8 cellular contexts compared by ENCODE assay signal in the genomic region with DNA sequence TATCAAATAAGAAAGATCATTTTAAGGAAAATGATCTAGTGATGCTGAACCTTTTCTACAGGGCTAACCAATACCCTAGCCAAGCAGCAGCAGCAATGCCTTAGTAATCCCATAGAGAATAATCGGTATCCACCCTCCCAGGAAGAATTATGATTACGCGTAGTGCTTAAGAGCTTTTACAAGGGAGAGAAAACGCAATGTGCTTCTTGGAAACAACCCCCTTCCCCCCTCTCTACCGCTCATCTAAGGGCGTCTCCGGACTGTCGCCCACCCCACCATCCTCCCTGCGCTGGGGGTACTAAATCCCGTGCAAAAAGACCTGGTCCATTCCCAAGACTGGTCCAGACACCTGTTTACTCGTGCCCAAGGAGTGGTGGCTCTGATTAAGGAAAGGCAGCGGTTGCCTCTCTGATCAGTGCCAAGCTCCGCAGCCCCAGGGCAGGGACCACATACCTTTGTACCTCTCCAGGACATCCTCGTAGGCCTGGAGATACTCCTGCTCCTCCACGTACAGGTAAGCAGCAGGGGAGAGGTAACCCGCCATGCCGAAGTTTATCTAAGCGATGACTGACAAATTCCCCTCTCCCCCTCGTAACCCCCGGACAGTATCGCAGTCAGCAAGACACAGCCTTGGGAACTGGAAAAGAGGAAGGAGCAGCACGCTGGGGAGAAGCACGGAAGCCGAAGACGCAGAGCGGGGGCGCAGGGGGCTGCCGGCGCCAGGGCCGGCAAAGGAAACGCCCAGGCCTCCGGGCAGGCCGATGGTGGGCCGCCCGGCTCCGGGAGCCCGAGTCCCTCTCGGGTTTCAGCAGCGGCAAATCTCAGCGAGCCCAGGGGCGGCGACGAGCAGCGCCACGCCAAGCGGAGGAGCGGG.
DNase-seq lines count a peak whose midpoint lies in the region; ATAC-seq and TF ChIP-seq lines count a peak whose summit lies in the region.

No MANE protein-coding gene starts in this region.

- ATAC-seq in GM21367 (IDR thresholded peaks at IDR 0.05; ENCODE audit: unreplicated experiment) (peak; percentile 12), lung (ENCODE audit: insufficient read depth, low FRiP score) (peak; percentile 17)

- H3K36me3 ChIP-seq in DOHH2 (ENCODE audit: control insufficient read depth, low read length) (no peaks in the 10 kb centered on the region; the same call in 1 of the 2 replicates), lung (ENCODE audit: control insufficient read depth in 2 of 2, insufficient read depth in 2 of 2, low read length in 2 of 2) (no peaks in the 10 kb centered on the region), thymus (ENCODE audit: control insufficient read depth, insufficient read depth) (no peaks in the 10 kb centered on the region)

- H3K27me3 ChIP-seq in DOHH2 (ENCODE audit: control insufficient read depth, low read length) = no peaks in the 10 kb centered on the region
- no peaks in the 10 kb centered on the region for H3K27me3 ChIP-seq in lung (ENCODE audit: control insufficient read depth, insufficient read depth)
- H3K27me3 ChIP-seq in thymus (ENCODE audit: control insufficient read depth, insufficient read depth) = peaks cover 4% of the 10 kb centered on the region

- no peaks in the 10 kb centered on the region for H3K9me2 ChIP-seq in DOHH2 (replicated peaks; ENCODE audit: control insufficient read depth, low read length)

- H3K9me3 ChIP-seq in DOHH2 (ENCODE audit: control insufficient read depth, insufficient read depth, low read length) = no peaks in the 10 kb centered on the region
- H3K9me3 ChIP-seq in lung (ENCODE audit: control insufficient read depth in 2 of 2, insufficient read depth in 1 of 2, low read length in 1 of 2) = no peaks in the 10 kb centered on the region
- H3K9me3 ChIP-seq in thymus (ENCODE audit: control insufficient read depth) = no peaks in the 10 kb centered on the region

- no peaks in the 10 kb centered on the region for H4K20me1 ChIP-seq in DOHH2 (ENCODE audit: control insufficient read depth, insufficient read depth, low read depth, low read length)

- WGBS in lung, 2 donors = 4 to 7% methylated on average over 35 to 47 of the region's 47 CpGs
- 4% methylated on average over 47 of the region's 47 CpGs for WGBS in thymus

- H3K4me3 ChIP-seq in DOHH2 (ENCODE audit: low read length) (peak overlapping the region; percentile 88), lung (peak overlapping the region; percentile 39), thymus (ENCODE audit: low read length) (peak overlapping the region; percentile 57)

- peak; percentile 44 for DNase-seq in HT1080 (ENCODE audit: low read depth)
- peak; percentile 46 for DNase-seq in SK-N-DZ (ENCODE audit: low spot score)
- DNase-seq in dermis blood vessel endothelial cell = peak; percentile 60
- DNase-seq in lung (ENCODE audit: low spot score) = no peak
- DNase-seq in NCI-H2107 (lab: John Stamatoyannopoulos, UW) = no peak

- 0 out of 2 replicates have a peak, but pooled peaks cover 3% of the 10 kb centered on the region for H3F3A ChIP-seq in DOHH2 (ENCODE audit: control insufficient read depth, insufficient read depth)

- peaks cover 54% of the 10 kb centered on the region for H3K79me2 ChIP-seq in DOHH2 (ENCODE audit: control insufficient read depth, low read length)

- peak overlapping the region; percentile 69 for H3K4me2 ChIP-seq in DOHH2 (ENCODE audit: low read length)

- TF ChIP-seq CTCF in DOHH2 (IDR thresholded peaks at IDR 0.05; ENCODE audit: low read depth, low read length, poor library complexity, severe bottlenecking) (no peak), lung (IDR thresholded peaks at IDR 0.05; ENCODE audit: control extremely low read depth, extremely low read depth) (no peak)

- H3K27ac ChIP-seq in DOHH2 (ENCODE audit: low read depth, low read length) = peak overlapping the region; percentile 50
- peak overlapping the region; percentile 84 to 92 for H3K27ac ChIP-seq in lung (ENCODE audit: low read depth in 1 of 2, low read length in 1 of 2)
- H3K27ac ChIP-seq in thymus (ENCODE audit: low read depth) = no peak overlapping the region

- peaks cover 35% of the 10 kb centered on the region for H3K4me1 ChIP-seq in DOHH2 (ENCODE audit: control insufficient read depth, low read length)
- peaks cover 1 to 6% of the 10 kb centered on the region in 2 donors for H3K4me1 ChIP-seq in lung (ENCODE audit: control insufficient read depth in 2 of 2, insufficient read depth in 2 of 2, low read length in 2 of 2)
- H3K4me1 ChIP-seq in thymus (ENCODE audit: control insufficient read depth, insufficient read depth, low read length) = no peaks in the 10 kb centered on the region

Comparison
In these comparisons a context has a peak if more than half of its experiments do, and no peak if none do; other contexts are left out.
1. DNase-seq: peak in HT1080 (single experiment), SK-N-DZ (single experiment) and dermis blood vessel endothelial cell (single experiment); none in lung (single experiment) and NCI-H2107 (single experiment).
2. Peak in every context shown above with its lines, with median percentiles within 50 percentile points of each other: H3K4me3 ChIP-seq.